ENCODE assay signal across 20 cellular contexts in genomic region chr7:157017639-157018327, GRCh38. TPM values are rescaled to one million over a fixed set of nuclear protein-coding genes. Genes with fewer than 3 reads are reported as not detected.
A peak's percentile ranks its signal among the peaks of the same experiment; 100 is the strongest.
DNase-seq lines count a peak whose midpoint lies in the region; TF ChIP-seq lines count a peak whose summit lies in the region.
"Had no signal": no experiment of that assay in that cellular context is flagged by ENCODE, and none has a peak within 500 bp of the region (broad histone marks: within the 10 kb centered on the region; RNA-seq: fewer than 3 reads in every experiment).

No MANE protein-coding gene starts in this region.

- H3K4me1 Mint-ChIP-seq in endodermal cell = peaks cover 52% of the 10 kb centered on the region

- peaks cover 99% of the 10 kb centered on the region for H3K27me3 ChIP-seq in endodermal cell (ENCODE audit: control insufficient read depth, insufficient read depth, low read length, poor library complexity, severe bottlenecking)
- peaks cover 50% of the 10 kb centered on the region for H3K27me3 ChIP-seq in thyroid gland

- intact Hi-C loops in posterior vena cava (cut with DNase I) (no loop called here), thyroid gland (cut with DNase I) (no loop called here)

- H3K36me3 ChIP-seq in endodermal cell (ENCODE audit: control insufficient read depth, insufficient read depth, low read length) (no peaks in the 10 kb centered on the region), thyroid gland (no peaks in the 10 kb centered on the region)
- H3K36me3 ChIP-seq: gastroesophageal sphincter, left ventricle myocardium inferior, tibial artery had no signal

- H3K4me3 ChIP-seq in endodermal cell (ENCODE audit: low read length) (peak overlapping the region; percentile 73), thyroid gland (replicated peaks in 1 of 3) (no peak overlapping the region)
- H3K4me3 ChIP-seq: gastroesophageal sphincter, left ventricle myocardium inferior, tibial artery had no signal

- DNase-seq in GM20000 (ENCODE audit: low spot score) (peak; percentile 46), NCI-H2171 treated with DMSO at 0.1 percent for 48 hours (lab: John Stamatoyannopoulos, UW) (peak; percentile 71), endodermal cell (peak; percentile 74), posterior vena cava (ENCODE audit: low spot score) (peak; percentile 51), thyroid gland (no peak), GM10248 (ENCODE audit: extremely low spot score) (no peak), GM03348 (ENCODE audit: low spot score) (no peak)
- DNase-seq: activated CD4-positive, alpha-beta T cell treated with anti-CD3 and anti-CD28 coated beads, Interleukin-2, amount 50 U/mL, for 4 hours; activated naive CD4-positive, alpha-beta T cell treated with anti-CD3 and anti-CD28 coated beads for 36 hours; activated T-cell treated with anti-CD3 and anti-CD28 coated beads for 4 hours; aorta; CD8-positive, alpha-beta memory T cell; effector CD4-positive, alpha-beta T cell; left ventricle myocardium inferior; NCI-H1694; T-helper 1 cell; tibial artery had no signal

- H3K27me3 Mint-ChIP-seq in endodermal cell (ENCODE audit: insufficient read depth) = peaks cover 99% of the 10 kb centered on the region

- H3K4me1 ChIP-seq in endodermal cell (ENCODE audit: control insufficient read depth, insufficient read depth, low read length) (peaks cover 23% of the 10 kb centered on the region), thyroid gland (peaks cover 8 to 26% of the 10 kb centered on the region in 2 donors)

- H3K36me3 Mint-ChIP-seq in endodermal cell (ENCODE audit: low read depth) = no peaks in the 10 kb centered on the region
- H3K36me3 Mint-ChIP-seq: CD8-positive, alpha-beta memory T cell had no signal

- H3K27ac Mint-ChIP-seq in endodermal cell = no peak overlapping the region
- H3K27ac Mint-ChIP-seq: activated naive CD4-positive, alpha-beta T cell treated with anti-CD3 and anti-CD28 coated beads for 36 hours had no signal

- TF ChIP-seq POLR2A in thyroid gland (IDR thresholded peaks at IDR 0.05) = no peak

- H3K27ac ChIP-seq in endodermal cell (ENCODE audit: low read depth, low read length) (no peak overlapping the region), thyroid gland (no peak overlapping the region)
- H3K27ac ChIP-seq: gastroesophageal sphincter, left ventricle myocardium inferior, tibial artery had no signal

- no peaks in the 10 kb centered on the region for H3K9me3 ChIP-seq in endodermal cell (ENCODE audit: control insufficient read depth, low read length)
- no peaks in the 10 kb centered on the region for H3K9me3 ChIP-seq in thyroid gland
- H3K9me3 ChIP-seq: gastroesophageal sphincter, left ventricle myocardium inferior, tibial artery had no signal

- POLR2A ChIA-PET in GM10248 (lab: Yijun Ruan, JAX) = no interaction called here

- no peak overlapping the region for H3K9ac ChIP-seq in endodermal cell (ENCODE audit: extremely low read depth, low read length, poor library complexity, severe bottlenecking)

- 6 to 8% methylated on average over 23 to 47 of the region's 47 CpGs for WGBS in endodermal cell (ENCODE audit: insufficient coverage in 1 of 2, insufficient read length in 1 of 2), 2 experiments
- 4 to 6% methylated on average over 20 to 24 of the region's 47 CpGs for WGBS in thyroid gland, 2 donors

- H3K4me3 Mint-ChIP-seq in endodermal cell = peak overlapping the region; percentile 34
- H3K4me3 Mint-ChIP-seq: activated naive CD4-positive, alpha-beta T cell treated with anti-CD3 and anti-CD28 coated beads for 36 hours had no signal

- TF ChIP-seq CTCF in GM20000 (IDR thresholded peaks at IDR 0.05; ENCODE audit: extremely low read depth, missing control alignments) (no peak), endodermal cell (conservative IDR thresholded peaks at IDR 0.05) (no peak), thyroid gland (IDR thresholded peaks at IDR 0.05) (no peak), GM10248 (IDR thresholded peaks at IDR 0.05; ENCODE audit: control extremely low read depth, extremely low read depth, low read depth, missing control alignments) (no peak)

- H3K9me3 Mint-ChIP-seq in endodermal cell = no peaks in the 10 kb centered on the region
- H3K9me3 Mint-ChIP-seq: activated naive CD4-positive, alpha-beta T cell treated with anti-CD3 and anti-CD28 coated beads for 36 hours; CD8-positive, alpha-beta memory T cell had no signal

- CTCF ChIA-PET in GM10248 (lab: Yijun Ruan, JAX) = interaction anchor here (1.4 kb wide), 1 partner anchor 12 kb away, joined by 5 read pairs; no protein-coding TSS in a partner anchor

RNA-seq across cellular contexts. Expression of gene MNX1, which starts 7.3 kb away (rescaled TPM):
- 10 to 100 TPM; 14.5 to 18.7 TPM for total RNA-seq in endodermal cell
- 1.7 TPM for polyA plus RNA-seq in endodermal cell (2013, experiment 1 of 2)
- polyA plus RNA-seq in endodermal cell (2013, experiment 2 of 2) = 2.1 TPM
- not detected for total RNA-seq in posterior vena cava
- total RNA-seq in thyroid gland = not detected
- total RNA-seq: aorta; CD8-positive, alpha-beta memory T cell; gastroesophageal sphincter; left ventricle myocardium inferior; M059J; Right ventricle myocardium inferior had no signal
- polyA plus RNA-seq: CD8-positive, alpha-beta memory T cell had no signal

Comparison
In these comparisons a context has a peak if more than half of its experiments do, and no peak if none do; other contexts are left out.
1. DNase-seq: peak in GM20000 (single experiment), NCI-H2171 treated with DMSO at 0.1 percent for 48 hours (single experiment), endodermal cell (single experiment) and posterior vena cava (single experiment); none in thyroid gland (0 of 2), GM10248 (single experiment) and GM03348 (single experiment).
2. RNA of gene MNX1, which starts 7.3 kb away (total RNA-seq): 14.5 to 18.7 TPM in endodermal cell; not detected in posterior vena cava and not detected in thyroid gland; every median in the first group is over 10 times any median in the second.